34 cellular contexts compared by ENCODE assay signal in genomic region chr10:18959369-18959768, GRCh38.
A peak's percentile ranks its signal among the peaks of the same experiment; 100 is the strongest.
DNase-seq lines count a peak whose midpoint lies in the region; ATAC-seq and TF ChIP-seq lines count a peak whose summit lies in the region.
"Had no signal": no experiment of that assay in that cellular context is flagged by ENCODE, and none has a peak within 500 bp of the region (broad histone marks: within the 10 kb centered on the region; RNA-seq: fewer than 3 reads in every experiment).

No MANE protein-coding gene starts in this region.

- TF ChIP-seq CTCF in upper lobe of right lung (IDR thresholded peaks at IDR 0.05) (no peak), GM10266 (IDR thresholded peaks at IDR 0.05; ENCODE audit: control insufficient read depth, insufficient read depth, low read depth, missing control alignments) (no peak)

- H2BK120ac ChIP-seq in neuronal stem cell (ENCODE audit: low read depth, low read length): no peak overlapping the region

- no peak overlapping the region for H2AK5ac ChIP-seq in neuronal stem cell (ENCODE audit: low read depth, low read length)

- H3K36me3 Mint-ChIP-seq in stimulated activated effector memory CD8-positive, alpha-beta T cell treated with anti-CD3 and anti-CD28 coated beads, Interleukin-12 subunit alpha, Interleukin-12 subunit beta, amount 100 ng/mL, for 72 hours: no peaks in the 10 kb centered on the region
- H3K36me3 Mint-ChIP-seq: CD14-positive monocyte; CD4-positive, alpha-beta memory T cell; CD4-positive, CD25-positive, alpha-beta regulatory T cell; CD8-positive, alpha-beta memory T cell; CD8-positive, alpha-beta T cell had no signal

- no peak overlapping the region for H3K23ac ChIP-seq in neuronal stem cell (ENCODE audit: low read depth, low read length, poor library complexity)

- no peak overlapping the region for H3K4me3 ChIP-seq in neuronal stem cell (ENCODE audit: low read length in 2 of 2)
- H3K4me3 ChIP-seq in upper lobe of right lung: no peak overlapping the region
- H3K4me3 ChIP-seq in MG63: no peak overlapping the region
- H3K4me3 ChIP-seq: A549; BLaER1; BLaER1 treated with 17β-estradiol and CSF1 and Interleukin-3, amounts not matched to agents 10 nM and 100 nM had no signal

- no peak overlapping the region for H4K8ac ChIP-seq in neuronal stem cell (ENCODE audit: low read depth, low read length)

- peaks cover 9% of the 10 kb centered on the region for H3K9me3 Mint-ChIP-seq in stimulated activated effector memory CD8-positive, alpha-beta T cell treated with anti-CD3 and anti-CD28 coated beads, Interleukin-12 subunit alpha, Interleukin-12 subunit beta, amount 100 ng/mL, for 72 hours

- no peak overlapping the region for H3K9ac ChIP-seq in neuronal stem cell (ENCODE audit: low read depth, low read length, poor library complexity)
- H3K9ac ChIP-seq: BLaER1; BLaER1 treated with 17β-estradiol and CSF1 and Interleukin-3, amounts not matched to agents 10 nM and 100 nM had no signal

- no peaks in the 10 kb centered on the region for H3K4me1 Mint-ChIP-seq in stimulated activated effector memory CD8-positive, alpha-beta T cell treated with anti-CD3 and anti-CD28 coated beads, Interleukin-12 subunit alpha, Interleukin-12 subunit beta, amount 100 ng/mL, for 72 hours
- H3K4me1 Mint-ChIP-seq: B cell; CD14-positive monocyte; CD4-positive, alpha-beta memory T cell; CD4-positive, CD25-positive, alpha-beta regulatory T cell; CD8-positive, alpha-beta memory T cell had no signal

- H3K18ac ChIP-seq in neuronal stem cell (ENCODE audit: low read length): no peak overlapping the region

- no peaks in the 10 kb centered on the region for H3K27me3 ChIP-seq in neuronal stem cell (ENCODE audit: control insufficient read depth in 3 of 3, insufficient read depth in 3 of 3, low read depth in 1 of 3, low read length in 3 of 3)
- no peaks in the 10 kb centered on the region for H3K27me3 ChIP-seq in upper lobe of right lung
- no peaks in the 10 kb centered on the region for H3K27me3 ChIP-seq in MG63
- H3K27me3 ChIP-seq: BE2C; BLaER1; BLaER1 treated with 17β-estradiol and CSF1 and Interleukin-3, amounts not matched to agents 10 nM and 100 nM had no signal

- ATAC-seq in sciatic nerve (peak; percentile 30), upper lobe of right lung (peak; percentile 15)
- peak; percentile 28 for ATAC-seq in stimulated activated effector memory CD8-positive, alpha-beta T cell treated with anti-CD3 and anti-CD28 coated beads, Interleukin-12 subunit alpha, Interleukin-12 subunit beta, amount 100 ng/mL, for 72 hours
- ATAC-seq: A549; CD8-positive, alpha-beta T cell had no signal

- no peak overlapping the region for H4K91ac ChIP-seq in neuronal stem cell (ENCODE audit: low read depth, low read length, poor library complexity)

- H3K27ac ChIP-seq in neuronal stem cell (replicated peaks; ENCODE audit: low read length) (no peak overlapping the region), upper lobe of right lung (no peak overlapping the region)
- H3K27ac ChIP-seq: 22Rv1; A549; BLaER1; BLaER1 treated with 17β-estradiol and CSF1 and Interleukin-3, amounts not matched to agents 10 nM and 100 nM; C4-2B had no signal

- H3K4me2 ChIP-seq in neuronal stem cell (ENCODE audit: insufficient read depth, low read length, poor library complexity, severe bottlenecking): no peak overlapping the region
- H3K4me2 ChIP-seq: A549; BLaER1; BLaER1 treated with 17β-estradiol and CSF1 and Interleukin-3, amounts not matched to agents 10 nM and 100 nM had no signal

- H3K4ac ChIP-seq in neuronal stem cell (ENCODE audit: low read length): no peak overlapping the region

- H2AFZ ChIP-seq in neuronal stem cell (ENCODE audit: low read length): no peak overlapping the region

- no CpG with 5 or more reads among the region's 10 CpGs for WGBS in neuronal stem cell (ENCODE audit: extremely low coverage in 2 of 2, insufficient read length in 2 of 2, insufficient replicate concordance in 1 of 2), 2 donors

- H3K14ac ChIP-seq in neuronal stem cell (ENCODE audit: low read length): peak overlapping the region; percentile 27

- H3K79me1 ChIP-seq in neuronal stem cell (ENCODE audit: low read depth, low read length): no peaks in the 10 kb centered on the region

- H3K9me3 ChIP-seq in neuronal stem cell (replicated peaks in 1 of 2; ENCODE audit: control insufficient read depth in 2 of 2, insufficient read depth in 1 of 2, low read depth in 1 of 2, low read length in 2 of 2) (no peaks in the 10 kb centered on the region), upper lobe of right lung (no peaks in the 10 kb centered on the region), MG63 (no peaks in the 10 kb centered on the region)
- H3K9me3 ChIP-seq: A549, BE2C, Caco-2 had no signal

- H2BK12ac ChIP-seq in neuronal stem cell (ENCODE audit: low read length): no peak overlapping the region

- H3K4me1 ChIP-seq in neuronal stem cell (ENCODE audit: control insufficient read depth in 2 of 2, insufficient read depth in 1 of 2, low read depth in 1 of 2, low read length in 2 of 2) (no peaks in the 10 kb centered on the region), upper lobe of right lung (no peaks in the 10 kb centered on the region)
- H3K4me1 ChIP-seq: A549, BE2C, Caco-2 had no signal

- H3K36me3 ChIP-seq in neuronal stem cell (replicated peaks in 1 of 2; ENCODE audit: control insufficient read depth in 2 of 2, insufficient read depth in 2 of 2, low read length in 2 of 2): no peaks in the 10 kb centered on the region
- no peaks in the 10 kb centered on the region for H3K36me3 ChIP-seq in upper lobe of right lung
- no peaks in the 10 kb centered on the region for H3K36me3 ChIP-seq in MG63
- H3K36me3 ChIP-seq: BE2C; BLaER1; BLaER1 treated with 17β-estradiol and CSF1 and Interleukin-3, amounts not matched to agents 10 nM and 100 nM had no signal

- no peak overlapping the region for H2BK15ac ChIP-seq in neuronal stem cell (ENCODE audit: low read length)

- H3K4me3 Mint-ChIP-seq in stimulated activated effector memory CD8-positive, alpha-beta T cell treated with anti-CD3 and anti-CD28 coated beads, Interleukin-12 subunit alpha, Interleukin-12 subunit beta, amount 100 ng/mL, for 72 hours: no peak overlapping the region
- H3K4me3 Mint-ChIP-seq: B cell; CD14-positive monocyte; CD4-positive, alpha-beta memory T cell; CD4-positive, alpha-beta T cell; CD4-positive, CD25-positive, alpha-beta regulatory T cell; CD8-positive, alpha-beta memory T cell; CD8-positive, alpha-beta T cell had no signal

- DNase-seq in neuronal stem cell (ENCODE audit: low spot score) (no peak), sciatic nerve (ENCODE audit: low spot score) (no peak), upper lobe of right lung (peak; percentile 31), GM10266 (ENCODE audit: extremely low spot score) (no peak), OCI-M1 (lab: John Stamatoyannopoulos, UW) (no peak), MG63 (no peak), DMS79 (lab: John Stamatoyannopoulos, UW) (no peak)
- no peak for DNase-seq in stimulated activated effector memory CD8-positive, alpha-beta T cell treated with anti-CD3 and anti-CD28 coated beads, Interleukin-12 subunit alpha, Interleukin-12 subunit beta, amount 100 ng/mL, for 72 hours (ENCODE audit: low spot score in 2 of 2)
- DNase-seq: 8988T; ACHN; AML-193; BE2C; C1 segment of cervical spinal cord; Caco-2; Calu3; CD4-positive, alpha-beta memory T cell; CD4-positive, alpha-beta T cell; CD4-positive, CD25-positive, alpha-beta regulatory T cell; CD8-positive, alpha-beta memory T cell; CD8-positive, alpha-beta T cell; COR-L47; DMS 273 treated with DMSO at 0.1 percent for 48 hours; DMS153; DMS53; DMS79 treated with DMSO at 0.1 percent for 48 hours; DND-41; EL had no signal

- H3K27ac Mint-ChIP-seq in stimulated activated effector memory CD8-positive, alpha-beta T cell treated with anti-CD3 and anti-CD28 coated beads, Interleukin-12 subunit alpha, Interleukin-12 subunit beta, amount 100 ng/mL, for 72 hours: no peak overlapping the region
- H3K27ac Mint-ChIP-seq: B cell; CD14-positive monocyte; CD4-positive, alpha-beta memory T cell; CD4-positive, alpha-beta T cell; CD4-positive, CD25-positive, alpha-beta regulatory T cell; CD8-positive, alpha-beta memory T cell; CD8-positive, alpha-beta T cell had no signal

- intact Hi-C loops in sciatic nerve (cut with DNase I): no loop called here
- intact Hi-C loops in upper lobe of right lung (cut with DNase I): no loop called here

- no peak overlapping the region for H2BK5ac ChIP-seq in neuronal stem cell (ENCODE audit: low read length)
